ENCODE assay signal across 13 cellular contexts in genomic region chr6:166650824-166651223, GRCh38. TPM values are rescaled to one million over a fixed set of nuclear protein-coding genes. Genes with fewer than 3 reads are reported as not detected.
DNase-seq lines count a peak whose midpoint lies in the region; ATAC-seq and TF ChIP-seq lines count a peak whose summit lies in the region.
"Had no signal": no experiment of that assay in that cellular context is flagged by ENCODE, and none has a peak within 500 bp of the region (broad histone marks: within the 10 kb centered on the region; RNA-seq: fewer than 3 reads in every experiment).

No MANE protein-coding gene starts in this region.

- TF ChIP-seq EP300 in neural cell (conservative IDR thresholded peaks at IDR 0.05; ENCODE audit: poor library complexity, severe bottlenecking) = no peak

- DNase-seq in testis = peak; percentile 4
- no peak for DNase-seq in stimulated activated CD4-positive, alpha-beta T cell treated with anti-CD3 and anti-CD28 coated beads, Interleukin-2, amount 100 ng/mL, for 48 hours
- DNase-seq in SK-N-DZ (ENCODE audit: low spot score) = no peak
- DNase-seq: Caco-2; CD4-positive, alpha-beta T cell; GM23248; HCEC 1CT had no signal

- no peaks in the 10 kb centered on the region for H3K9me2 ChIP-seq in neural cell (ENCODE audit: insufficient read depth, low read length)

- no peak for TF ChIP-seq POLR2A in testis (IDR thresholded peaks at IDR 0.05)

- TF ChIP-seq RAD21 in neural cell (conservative IDR thresholded peaks at IDR 0.05) = no peak

- H3K9me3 ChIP-seq in BLaER1 treated with 17β-estradiol and CSF1 and Interleukin-3, amounts not matched to agents 10 nM and 100 nM (replicated peaks in 1 of 11) = peaks cover 0 to 6% (median 0%) of the 10 kb centered on the region in 11 experiments; a peak in 2 of 22 replicates
- no peaks in the 10 kb centered on the region for H3K9me3 ChIP-seq in neural cell (ENCODE audit: low read length)
- no peaks in the 10 kb centered on the region for H3K9me3 ChIP-seq in testis
- H3K9me3 ChIP-seq: Caco-2 had no signal

- WGBS in testis, 2 donors = 94 to 95% methylated on average over 4 of the region's 4 CpGs

- peaks cover 14 to 58% (median 47%) of the 10 kb centered on the region in 10 experiments; a peak in 18 of 20 replicates for H3K4me1 ChIP-seq in BLaER1 treated with 17β-estradiol and CSF1 and Interleukin-3, amounts not matched to agents 10 nM and 100 nM
- no peaks in the 10 kb centered on the region for H3K4me1 ChIP-seq in testis
- H3K4me1 ChIP-seq: Caco-2 had no signal

- peak overlapping the region; percentile 49 to 94 (median 81); a peak in 21 of 22 replicates for H3K4me2 ChIP-seq in BLaER1 treated with 17β-estradiol and CSF1 and Interleukin-3, amounts not matched to agents 10 nM and 100 nM
- H3K4me2 ChIP-seq in neural cell (ENCODE audit: low read length) = peak overlapping the region; percentile 58

- H3K27me3 ChIP-seq in BLaER1 treated with 17β-estradiol and CSF1 and Interleukin-3, amounts not matched to agents 10 nM and 100 nM = peaks cover 0 to 3% (median 0%) of the 10 kb centered on the region in 11 experiments; a peak in 3 of 22 replicates
- no peaks in the 10 kb centered on the region for H3K27me3 ChIP-seq in neural cell (ENCODE audit: insufficient read depth, low read depth, low read length)
- no peaks in the 10 kb centered on the region for H3K27me3 ChIP-seq in testis

- no peak overlapping the region for H2AFZ ChIP-seq in neural cell (ENCODE audit: low read depth, low read length)
- H2AFZ ChIP-seq: GM23248 had no signal

- no peaks in the 10 kb centered on the region for H3F3A ChIP-seq in neural cell (ENCODE audit: insufficient read depth, low read length, poor library complexity, severe bottlenecking)

- intact Hi-C loops in testis (cut with DNase I; ENCODE audit: low total_unique reads) = no loop called here

- no peaks in the 10 kb centered on the region for H3K79me2 ChIP-seq in neural cell (replicated peaks; ENCODE audit: insufficient read depth, low read length)

- no peak for ATAC-seq in HG02759 (IDR thresholded peaks at IDR 0.05; ENCODE audit: unreplicated experiment)
- ATAC-seq: HepG2 had no signal

- TF ChIP-seq CTCF in neural cell (IDR thresholded peaks at IDR 0.05; ENCODE audit: poor library complexity, severe bottlenecking) (no peak), testis (IDR thresholded peaks at IDR 0.05) (no peak)

- H3K27ac ChIP-seq in BLaER1 treated with 17β-estradiol and CSF1 and Interleukin-3, amounts not matched to agents 10 nM and 100 nM = peak overlapping the region in 4 of 11 experiments; percentile 43 to 73 (median 56); a peak in 6 of 22 replicates
- peak overlapping the region; percentile 15 for H3K27ac ChIP-seq in angular gyrus (ENCODE audit: low read depth, low read length)
- H3K27ac ChIP-seq in neural cell (ENCODE audit: low read length) = peak overlapping the region; percentile 86
- H3K27ac ChIP-seq in testis = no peak overlapping the region
- H3K27ac ChIP-seq: C4-2B, GM23248 had no signal

- H3K36me3 ChIP-seq in BLaER1 treated with 17β-estradiol and CSF1 and Interleukin-3, amounts not matched to agents 10 nM and 100 nM = no peaks in the 10 kb centered on the region
- H3K36me3 ChIP-seq in neural cell (ENCODE audit: insufficient read depth, low read length) = no peaks in the 10 kb centered on the region
- no peaks in the 10 kb centered on the region for H3K36me3 ChIP-seq in testis (ENCODE audit: low read depth, missing control alignments)

- H3K4me3 ChIP-seq in BLaER1 treated with 17β-estradiol and CSF1 and Interleukin-3, amounts not matched to agents 10 nM and 100 nM = no peak overlapping the region
- H3K4me3 ChIP-seq in neural cell (ENCODE audit: low read length) (peak overlapping the region; percentile 51), testis (no peak overlapping the region)
- H3K4me3 ChIP-seq: GM23248 had no signal

- H3K9ac ChIP-seq in BLaER1 treated with 17β-estradiol and CSF1 and Interleukin-3, amounts not matched to agents 10 nM and 100 nM = peak overlapping the region in 1 of 11 experiments; percentile 51; a peak in 1 of 22 replicates
- peak overlapping the region; percentile 45 for H3K9ac ChIP-seq in neural cell (ENCODE audit: low read length)
- H3K9ac ChIP-seq: GM23248 had no signal

- 0 out of 22 replicates have a peak, but pooled peaks cover 0 to under 1% (median 0%) of the 10 kb centered on the region in 11 experiments for H4K20me1 ChIP-seq in BLaER1 treated with 17β-estradiol and CSF1 and Interleukin-3, amounts not matched to agents 10 nM and 100 nM
- H4K20me1 ChIP-seq in neural cell (ENCODE audit: insufficient read depth) = no peaks in the 10 kb centered on the region

TF ChIP-seq in neural cell, 6 proteins besides CTCF, POLR2A, EP300 and RAD21:
- TF ChIP-seq EZH2 (IDR thresholded peaks at IDR 0.05; ENCODE audit: borderline replicate concordance, insufficient read depth, low read length, poor library complexity, severe bottlenecking) = no peak
- TF ChIP-seq POLR2AphosphoS5 (IDR thresholded peaks at IDR 0.05) = no peak
- no peak for TF ChIP-seq SMC3 (conservative IDR thresholded peaks at IDR 0.05; ENCODE audit: poor library complexity)
- TF ChIP-seq REST (IDR thresholded peaks at IDR 0.05; ENCODE audit: borderline replicate concordance) = no peak
- TF ChIP-seq TAF1 (IDR thresholded peaks at IDR 0.05; ENCODE audit: low read depth) = no peak
- TF ChIP-seq MXI1 (conservative IDR thresholded peaks at IDR 0.05; ENCODE audit: poor library complexity, severe bottlenecking) = no peak
TF ChIP-seq in neural cell: peak in this region for 0.

RNA-seq across cellular contexts. Expression of gene RPS6KA2, which starts 23.8 kb away (rescaled TPM):
- polyA plus RNA-seq in neural cell = 34.3 and 38.9 TPM in 2 replicates
- polyA minus RNA-seq in neural cell = 79.6 and 81.3 TPM in 2 replicates
- 10 to 100 TPM; 19.8 to 21.7 TPM for total RNA-seq in testis
- polyA plus RNA-seq in testis (ENCODE audit: insufficient read depth, low read depth, low replicate concordance) = 18.4 TPM
- polyA plus RNA-seq in SK-N-DZ (2014; cell fraction: cytosol; rRNA removed) = 10.1 and 12.3 TPM in 2 replicates
- 6.8 and 9.0 TPM in 2 replicates for polyA plus RNA-seq in SK-N-DZ (2014; cell fraction: nucleus; rRNA removed)

Comparison
In these comparisons a context has a peak if more than half of its experiments do, and no peak if none do; other contexts are left out.
1. H3K27ac ChIP-seq: peak in angular gyrus (single experiment) and neural cell (single experiment); none in testis (0 of 2).